In the genomic region with DNA sequence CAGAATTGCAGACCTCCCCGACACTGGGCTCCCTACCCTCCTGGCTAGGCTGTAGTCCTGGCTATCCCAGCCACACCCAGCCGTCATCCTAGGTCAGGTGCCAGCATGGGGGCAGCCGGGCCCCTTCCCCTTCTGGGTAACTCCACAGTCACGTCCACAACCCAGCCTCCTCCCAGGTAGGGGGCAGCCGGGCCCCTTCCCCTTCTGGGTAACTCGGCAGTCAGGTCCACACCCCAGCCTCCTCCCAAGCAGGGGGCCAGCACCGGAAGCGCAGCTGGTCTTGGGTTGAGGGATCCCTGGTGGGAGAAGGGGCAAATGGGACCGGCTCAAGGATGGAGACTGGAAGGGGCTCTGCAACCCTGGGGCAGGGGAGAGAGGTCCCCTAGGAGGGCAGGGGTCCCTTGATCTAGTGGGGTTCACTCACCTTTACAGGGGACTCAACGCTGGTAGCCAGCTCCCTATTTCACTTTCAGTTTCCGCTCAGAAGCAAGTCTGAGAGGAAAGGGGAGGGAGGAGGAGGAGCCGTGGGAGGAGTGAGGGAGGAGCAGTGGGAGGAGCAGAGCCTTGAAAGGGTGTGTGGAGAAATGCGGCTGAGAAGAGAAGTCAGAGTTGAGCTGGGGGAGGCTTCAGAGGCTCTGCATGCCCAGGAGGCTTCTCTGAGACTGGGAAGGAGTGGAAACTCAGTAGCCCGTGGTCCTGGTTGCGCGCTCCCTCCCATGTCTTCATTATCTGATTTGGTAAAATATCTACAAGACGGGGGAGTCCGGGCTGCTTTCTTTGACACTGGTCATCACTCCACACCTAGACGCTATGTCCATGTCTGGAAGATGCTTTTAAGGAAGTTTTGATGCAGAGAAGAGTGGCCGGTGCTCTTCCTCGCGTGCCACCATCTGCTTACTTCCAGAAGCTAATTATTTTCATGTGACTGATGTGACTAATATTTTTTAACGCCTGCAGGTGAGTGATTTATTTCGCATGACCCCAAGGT, we compare ENCODE assay signal across 8 cellular contexts. TPM values are rescaled to one million over a fixed set of nuclear protein-coding genes. Genes with fewer than 3 reads are reported as not detected.
A peak's percentile ranks its signal among the peaks of the same experiment; 100 is the strongest.
DNase-seq lines count a peak whose midpoint lies in the region; ATAC-seq and TF ChIP-seq lines count a peak whose summit lies in the region.

A gene (minus strand): TSS at position 494 of the 988 bp plus-strand sequence. CDS start 3,293 bp downstream, outside the sequence.

- peaks cover 4% of the 10 kb centered on the region for H3K9me3 Mint-ChIP-seq in activated CD8-positive, alpha-beta memory T cell treated with anti-CD3 and anti-CD28 coated beads, Interleukin-2, amount 10 ng/mL, durations not matched to agents 7 days and 5 days (ENCODE audit: low read depth)
- H3K9me3 Mint-ChIP-seq in endothelial cell (ENCODE audit: unreplicated experiment) (no peaks in the 10 kb centered on the region), mesothelial cell of epicardium (peaks cover 36% of the 10 kb centered on the region)

- no peaks in the 10 kb centered on the region for H3K36me3 ChIP-seq in BE2C
- H3K36me3 ChIP-seq in NT2/D1 (ENCODE audit: insufficient read depth, insufficient read length, low read length): peaks cover 18% of the 10 kb centered on the region

- H3K4me1 ChIP-seq in BE2C: no peaks in the 10 kb centered on the region
- H3K4me1 ChIP-seq in NT2/D1 (ENCODE audit: insufficient read depth, insufficient read length): no peaks in the 10 kb centered on the region

- no peaks in the 10 kb centered on the region for H3K9me3 ChIP-seq in BE2C
- H3K9me3 ChIP-seq in NT2/D1 (ENCODE audit: insufficient read depth, low read length): no peaks in the 10 kb centered on the region

- peak within 1 kb of the TSS; percentile 82 for H3K4me3 Mint-ChIP-seq in activated CD8-positive, alpha-beta memory T cell treated with anti-CD3 and anti-CD28 coated beads, Interleukin-2, amount 10 ng/mL, durations not matched to agents 7 days and 5 days
- peak within 1 kb of the TSS; percentile 93 for H3K4me3 Mint-ChIP-seq in endothelial cell (ENCODE audit: unreplicated experiment)
- peak within 1 kb of the TSS; percentile 89 for H3K4me3 Mint-ChIP-seq in mesothelial cell of epicardium

- H3K4me1 Mint-ChIP-seq in activated CD8-positive, alpha-beta memory T cell treated with anti-CD3 and anti-CD28 coated beads, Interleukin-2, amount 10 ng/mL, durations not matched to agents 7 days and 5 days: peaks cover 40% of the 10 kb centered on the region
- H3K4me1 Mint-ChIP-seq in endothelial cell (ENCODE audit: unreplicated experiment) (peaks cover 10% of the 10 kb centered on the region), mesothelial cell of epicardium (peaks cover 16% of the 10 kb centered on the region)

- H3K27me3 ChIP-seq in BE2C (no peaks in the 10 kb centered on the region), NT2/D1 (ENCODE audit: insufficient read depth, insufficient read length) (no peaks in the 10 kb centered on the region)

- H3K9ac ChIP-seq in NT2/D1 (ENCODE audit: insufficient read length, low read depth): peak within 1 kb of the TSS; percentile 87

- no peak for TF ChIP-seq CTCF in BE2C (IDR thresholded peaks at IDR 0.05; ENCODE audit: low read depth, low read length)
- no peak for TF ChIP-seq CTCF in endothelial cell (IDR thresholded peaks at IDR 0.05; ENCODE audit: unreplicated experiment)
- TF ChIP-seq CTCF in mesothelial cell of epicardium (IDR thresholded peaks at IDR 0.05; ENCODE audit: unreplicated experiment): no peak

- peaks cover 5% of the 10 kb centered on the region for H3K27me3 Mint-ChIP-seq in activated CD8-positive, alpha-beta memory T cell treated with anti-CD3 and anti-CD28 coated beads, Interleukin-2, amount 10 ng/mL, durations not matched to agents 7 days and 5 days
- H3K27me3 Mint-ChIP-seq in endothelial cell (ENCODE audit: unreplicated experiment) (no peaks in the 10 kb centered on the region), mesothelial cell of epicardium (ENCODE audit: low read depth) (no peaks in the 10 kb centered on the region)

- peak within 1 kb of the TSS; percentile 91 for H3K27ac Mint-ChIP-seq in activated CD8-positive, alpha-beta memory T cell treated with anti-CD3 and anti-CD28 coated beads, Interleukin-2, amount 10 ng/mL, durations not matched to agents 7 days and 5 days
- peak within 1 kb of the TSS; percentile 57 for H3K27ac Mint-ChIP-seq in endothelial cell (ENCODE audit: unreplicated experiment)
- peak within 1 kb of the TSS; percentile 82 for H3K27ac Mint-ChIP-seq in mesothelial cell of epicardium

- CTCF ChIA-PET in activated CD8-positive, alpha-beta memory T cell treated with anti-CD3 and anti-CD28 coated beads, Interleukin-2, amount 10 ng/mL, durations not matched to agents 7 days and 5 days (lab: Charles Lee): interaction anchor here (0.6 to 2.1 kb wide), 3 partner anchors 20 to 571 kb away, joined by 3 to 5 read pairs (median 4); no protein-coding TSS in a partner anchor

- peak; percentile 98 for ATAC-seq in GM19043 (IDR thresholded peaks at IDR 0.05; ENCODE audit: low read depth, unreplicated experiment)
- peak; percentile 97 for ATAC-seq in HG03378 (IDR thresholded peaks at IDR 0.05; ENCODE audit: unreplicated experiment)
- ATAC-seq in activated CD8-positive, alpha-beta memory T cell treated with anti-CD3 and anti-CD28 coated beads, Interleukin-2, amount 10 ng/mL, durations not matched to agents 7 days and 5 days: peak; percentile 99

- DNase-seq in BE2C (peak; percentile 41), NT2/D1 (ENCODE audit: low read depth, low spot score) (peak; percentile 67), endothelial cell (ENCODE audit: low spot score) (peak; percentile 55), mesothelial cell of epicardium (ENCODE audit: low spot score in 2 of 2, unreplicated experiment in 2 of 2) (peak; percentile 54 to 81)
- DNase-seq in activated CD8-positive, alpha-beta memory T cell treated with anti-CD3 and anti-CD28 coated beads, Interleukin-2, amount 10 ng/mL, durations not matched to agents 7 days and 5 days: peak; percentile 95
- peak; percentile 72 to 76 for DNase-seq in stimulated activated CD8-positive, alpha-beta memory T cell treated with anti-CD3 and anti-CD28 coated beads, Interleukin-15, amount 100 ng/mL, for 48 hours (ENCODE audit: low read depth in 2 of 2)

- peaks cover 45% of the 10 kb centered on the region for H3K36me3 Mint-ChIP-seq in activated CD8-positive, alpha-beta memory T cell treated with anti-CD3 and anti-CD28 coated beads, Interleukin-2, amount 10 ng/mL, durations not matched to agents 7 days and 5 days
- H3K36me3 Mint-ChIP-seq in endothelial cell (ENCODE audit: low read depth, unreplicated experiment): peaks cover 17% of the 10 kb centered on the region
- H3K36me3 Mint-ChIP-seq in mesothelial cell of epicardium: peaks cover 40% of the 10 kb centered on the region

- H3K4me3 ChIP-seq in BE2C (ENCODE audit: low read depth, low read length) (peak within 1 kb of the TSS; percentile 76), NT2/D1 (ENCODE audit: insufficient read length, low read depth) (peak within 1 kb of the TSS; percentile 79)

RNA-seq across cellular contexts. Expression of the gene that starts here (rescaled TPM):
- polyA plus RNA-seq in BE2C (2012; ENCODE audit: insufficient read depth, insufficient read length, low read depth): 1.1 TPM
- total RNA-seq in activated CD8-positive, alpha-beta memory T cell treated with anti-CD3 and anti-CD28 coated beads, Interleukin-2, amount 10 ng/mL, durations not matched to agents 7 days and 5 days: 10 to 100 TPM; 56.0 to 68.7 TPM
- total RNA-seq in endothelial cell (ENCODE audit: unreplicated experiment): 28.1 TPM
- 16.5 to 17.4 TPM (median 17.1 TPM) in 3 replicates for total RNA-seq in mesothelial cell of epicardium

Comparison
In these comparisons a context has a peak if more than half of its experiments do, and no peak if none do; other contexts are left out.
1. Peak in every context shown above with its lines: DNase-seq, ATAC-seq and H3K4me3 ChIP-seq.
2. DNase-seq: peak in every context shown above with its lines; median percentile 95 in activated CD8-positive, alpha-beta memory T cell treated with anti-CD3 and anti-CD28 coated beads, Interleukin-2, amount 10 ng/mL, durations not matched to agents 7 days and 5 days; 74 in stimulated activated CD8-positive, alpha-beta memory T cell treated with anti-CD3 and anti-CD28 coated beads, Interleukin-15, amount 100 ng/mL, for 48 hours; 68 in mesothelial cell of epicardium; 67 in NT2/D1; 55 in endothelial cell; 41 in BE2C.